8 cellular contexts compared by ENCODE assay signal in the genomic region with DNA sequence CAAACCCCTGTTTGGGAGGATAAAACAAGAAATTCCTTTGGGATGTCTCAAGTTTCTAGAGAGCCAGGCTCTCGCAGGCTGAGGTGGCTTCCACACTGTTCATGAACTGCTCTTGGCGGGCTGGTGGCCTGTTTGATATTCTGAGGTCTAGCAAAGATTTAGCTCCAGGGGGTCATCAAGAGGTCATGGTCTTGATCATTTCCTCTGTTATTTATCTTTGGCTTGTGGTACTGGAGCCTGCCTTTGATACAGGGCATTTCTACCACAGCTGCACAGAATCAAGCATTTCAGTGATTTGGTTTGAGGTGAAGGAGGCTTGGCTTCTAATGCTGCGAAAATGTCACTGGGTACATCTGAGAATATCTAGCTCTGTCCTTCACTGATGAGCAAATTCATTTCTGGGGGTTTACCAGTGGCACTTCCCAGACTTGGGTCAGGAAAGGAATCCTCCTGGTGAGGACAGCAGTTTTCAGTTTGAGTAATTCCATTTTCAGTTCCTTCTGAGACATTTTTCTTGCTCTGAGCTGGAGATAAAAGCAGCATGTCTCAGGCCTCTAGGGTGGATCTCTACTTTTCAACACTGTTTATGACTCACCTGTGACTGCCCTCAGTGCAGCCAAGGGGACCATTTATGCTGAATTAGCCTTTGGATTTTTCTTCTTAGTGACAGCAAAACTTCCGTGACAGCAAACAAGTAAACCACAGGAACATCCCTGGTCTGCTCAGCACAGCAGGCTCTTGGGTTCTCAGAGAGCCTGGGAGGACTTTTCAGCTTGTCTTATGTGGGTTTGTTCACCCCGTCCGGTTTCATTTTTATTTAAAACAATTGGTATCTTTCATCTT.
DNase-seq lines count a peak whose midpoint lies in the region; ATAC-seq, FAIRE-seq and TF ChIP-seq lines count a peak whose summit lies in the region.

No MANE protein-coding gene starts in this region.

- H3K27ac ChIP-seq in astrocyte (ENCODE audit: low read depth, low read length) (peak overlapping the region; percentile 71), gastroesophageal sphincter (no peak overlapping the region)

- DNase-seq in NOMO-1 treated with DMSO at 0.1 percent for 48 hours (lab: John Stamatoyannopoulos, UW; ENCODE audit: unreplicated experiment) = peak; percentile 68
- DNase-seq in astrocyte (ENCODE audit: low read depth) = peak; percentile 91
- DNase-seq in neural crest cell (ENCODE audit: low read depth, low spot score) = no peak
- DNase-seq in DMS53 (lab: John Stamatoyannopoulos, UW) = no peak
- no peak for DNase-seq in NCI-H526 (lab: John Stamatoyannopoulos, UW)

- TF ChIP-seq EP300 in gastroesophageal sphincter (IDR thresholded peaks at IDR 0.05) = no peak

- TF ChIP-seq CTCF in astrocyte (IDR thresholded peaks at IDR 0.05; ENCODE audit: insufficient read depth, low read depth, low read length) (no peak), neural crest cell (conservative IDR thresholded peaks at IDR 0.05) (no peak), gastroesophageal sphincter (IDR thresholded peaks at IDR 0.05) (no peak)

- H3K4me1 Mint-ChIP-seq in astrocyte (ENCODE audit: low read depth, unreplicated experiment) (peaks cover 25% of the 10 kb centered on the region), neural crest cell (peaks cover 32% of the 10 kb centered on the region)

- peak overlapping the region; percentile 23 for H3K9ac ChIP-seq in astrocyte (ENCODE audit: low read length)

- H3K36me3 Mint-ChIP-seq in astrocyte (ENCODE audit: low read depth, unreplicated experiment) (no peaks in the 10 kb centered on the region), neural crest cell (ENCODE audit: low read depth) (no peaks in the 10 kb centered on the region)

- H3K9me3 Mint-ChIP-seq in astrocyte (ENCODE audit: unreplicated experiment) (no peaks in the 10 kb centered on the region), neural crest cell (peaks cover 2% of the 10 kb centered on the region)

- peak; percentile 72 for FAIRE-seq in astrocyte (lab: Jason Lieb, UNC)

- WGBS in gastroesophageal sphincter (ENCODE audit: low coverage in 1 of 2), 2 donors = 79 to 90% methylated on average over 4 to 5 of the region's 6 CpGs

- peaks cover 3% of the 10 kb centered on the region for H3K27me3 Mint-ChIP-seq in astrocyte (ENCODE audit: low read depth, unreplicated experiment)
- no peaks in the 10 kb centered on the region for H3K27me3 Mint-ChIP-seq in neural crest cell (ENCODE audit: low read depth)

- H3K4me3 ChIP-seq in astrocyte (ENCODE audit: insufficient read depth, low read depth, low read length) (peak overlapping the region; percentile 19), gastroesophageal sphincter (no peak overlapping the region)

- H3K27me3 ChIP-seq in astrocyte (ENCODE audit: insufficient read depth, low read length) (no peaks in the 10 kb centered on the region), gastroesophageal sphincter (no peaks in the 10 kb centered on the region)

- TF ChIP-seq POLR2A in gastroesophageal sphincter (IDR thresholded peaks at IDR 0.05) = no peak

- peaks cover 32% of the 10 kb centered on the region for H3K4me1 ChIP-seq in astrocyte (ENCODE audit: insufficient read depth, low read length)
- H3K4me1 ChIP-seq in gastroesophageal sphincter = peaks cover 0 to 7% (median 0%) of the 10 kb centered on the region in 3 donors

- peak overlapping the region; percentile 14 for H2AFZ ChIP-seq in astrocyte (ENCODE audit: low read depth, low read length)

- no peaks in the 10 kb centered on the region for H4K20me1 ChIP-seq in astrocyte (ENCODE audit: insufficient read depth, low read length)

- H3K36me3 ChIP-seq in astrocyte (ENCODE audit: insufficient read depth, low read length) = no peaks in the 10 kb centered on the region
- no peaks in the 10 kb centered on the region for H3K36me3 ChIP-seq in gastroesophageal sphincter

- ATAC-seq in GM18867 (IDR thresholded peaks at IDR 0.05; ENCODE audit: unreplicated experiment) (peak; percentile 88), HG02678 (IDR thresholded peaks at IDR 0.05; ENCODE audit: unreplicated experiment) (peak; percentile 82), gastroesophageal sphincter (no peak)

- H3K9me3 ChIP-seq in astrocyte (ENCODE audit: insufficient read depth, low read depth, low read length) = no peaks in the 10 kb centered on the region
- no peaks in the 10 kb centered on the region for H3K9me3 ChIP-seq in gastroesophageal sphincter

- H3K79me2 ChIP-seq in astrocyte (ENCODE audit: insufficient read depth, low read length) = no peaks in the 10 kb centered on the region

- peak overlapping the region; percentile 77 for H3K27ac Mint-ChIP-seq in astrocyte (ENCODE audit: unreplicated experiment)
- H3K27ac Mint-ChIP-seq in neural crest cell (ENCODE audit: unreplicated experiment) = peak overlapping the region; percentile 27

- H3K4me2 ChIP-seq in astrocyte (ENCODE audit: low read length) = peak overlapping the region; percentile 78

- H3K4me3 Mint-ChIP-seq in astrocyte (ENCODE audit: unreplicated experiment) (peak overlapping the region; percentile 66), neural crest cell (no peak overlapping the region)

Comparison
In these comparisons a context has a peak if more than half of its experiments do, and no peak if none do; other contexts are left out.
1. DNase-seq: peak in NOMO-1 treated with DMSO at 0.1 percent for 48 hours (single experiment) and astrocyte (single experiment); none in neural crest cell (single experiment), DMS53 (single experiment) and NCI-H526 (0 of 2).